ENCODE assay signal across 10 cellular contexts in genomic region chrX:44400588-44400987, GRCh38. TPM values are rescaled to one million over a fixed set of nuclear protein-coding genes. Genes with fewer than 3 reads are reported as not detected.
DNase-seq lines count a peak whose midpoint lies in the region; ATAC-seq, FAIRE-seq and TF ChIP-seq lines count a peak whose summit lies in the region.
"Had no signal": no experiment of that assay in that cellular context is flagged by ENCODE, and none has a peak within 500 bp of the region (broad histone marks: within the 10 kb centered on the region; RNA-seq: fewer than 3 reads in every experiment).

No MANE protein-coding gene starts in this region.

- H2AFZ ChIP-seq in endothelial cell of umbilical vein (ENCODE audit: low read depth, low read length): no peak overlapping the region

- dilution Hi-C loops in endothelial cell of umbilical vein (cut with MboI; ENCODE audit: extremely low pct_ligation_motif_present, low sequenced_read_pairs): no loop called here

- H3K9me3 ChIP-seq in endothelial cell of umbilical vein (replicated peaks; ENCODE audit: control insufficient read depth, insufficient read depth, low read length): no peaks in the 10 kb centered on the region

- no TSS peak for BruUV-seq in endothelial cell of umbilical vein (replicated peaks; lab: Mats Ljungman, UMichigan)

- POLR2A ChIA-PET in endothelial cell of umbilical vein (lab: Charles Lee): no interaction called here

- no peak overlapping the region for H3K27ac ChIP-seq in endothelial cell of umbilical vein (ENCODE audit: insufficient read depth, low read depth, low read length)
- H3K27ac ChIP-seq: heart left ventricle had no signal

- H3K79me2 ChIP-seq in endothelial cell of umbilical vein (ENCODE audit: control insufficient read depth, insufficient read depth, low read length): no peaks in the 10 kb centered on the region

- no peaks in the 10 kb centered on the region for H3K36me3 ChIP-seq in endothelial cell of umbilical vein (ENCODE audit: control insufficient read depth in 2 of 2, extremely low read depth in 1 of 2, insufficient read depth in 2 of 2, low read length in 2 of 2)
- H3K36me3 ChIP-seq: heart left ventricle had no signal

- intact Hi-C loops in endothelial cell of umbilical vein (cut with micrococcal nuclease): no loop called here

- H3K9ac ChIP-seq in endothelial cell of umbilical vein (replicated peaks; ENCODE audit: extremely low read depth, insufficient read depth, low read length): no peak overlapping the region

- H3K4me3 ChIP-seq in endothelial cell of umbilical vein (replicated peaks in 1 of 3; ENCODE audit: insufficient read depth in 1 of 3, low read depth in 1 of 3, low read length in 3 of 3): no peak overlapping the region
- H3K4me3 ChIP-seq: heart left ventricle had no signal

- no peak for FAIRE-seq in endothelial cell of umbilical vein (lab: Jason Lieb, UNC)
- FAIRE-seq: GM12892 had no signal

- no peak for TF ChIP-seq CTCF in endothelial cell of umbilical vein (IDR thresholded peaks at IDR 0.05; ENCODE audit: extremely low read depth in 1 of 2, insufficient read depth in 1 of 2, low read depth in 1 of 2, low read length in 2 of 2)

- CTCF ChIA-PET in endothelial cell of umbilical vein (lab: Charles Lee): no interaction called here

- no peaks in the 10 kb centered on the region for H3K9me1 ChIP-seq in endothelial cell of umbilical vein (replicated peaks; ENCODE audit: control insufficient read depth, extremely low read depth, insufficient read depth, low read length)

- DNase-seq in EH (ENCODE audit: low read depth): peak; percentile 75
- peak; percentile 2 for DNase-seq in NCI-H446 treated with DMSO at 0.1 percent for 48 hours (lab: John Stamatoyannopoulos, UW)
- peak; percentile 3 for DNase-seq in endothelial cell of umbilical vein (ENCODE audit: low read depth, low spot score)
- peak; percentile 6 to 27 for DNase-seq in stimulated activated CD4-positive, alpha-beta T cell treated with anti-CD3 and anti-CD28 coated beads, Interleukin-12 subunit alpha, Interleukin-12 subunit beta, amount 100 ng/mL, for 24 hours (ENCODE audit: low read depth in 2 of 2)

- ATAC-seq in HG03342 (IDR thresholded peaks at IDR 0.05; ENCODE audit: unreplicated experiment) (no peak), GM21576 (IDR thresholded peaks at IDR 0.05; ENCODE audit: unreplicated experiment) (no peak), GM21515 (IDR thresholded peaks at IDR 0.05; ENCODE audit: unreplicated experiment) (no peak), GM19023 (IDR thresholded peaks at IDR 0.05; ENCODE audit: unreplicated experiment) (no peak)
- ATAC-seq: heart left ventricle had no signal

- no peak for TF ChIP-seq POLR2A in endothelial cell of umbilical vein (IDR thresholded peaks at IDR 0.05; ENCODE audit: low read depth, low read length)

- H3K4me1 ChIP-seq in endothelial cell of umbilical vein (ENCODE audit: control insufficient read depth, extremely low read depth, insufficient read depth, low read length): no peaks in the 10 kb centered on the region
- H3K4me1 ChIP-seq: heart left ventricle had no signal

- H3K27me3 ChIP-seq in endothelial cell of umbilical vein (ENCODE audit: control insufficient read depth in 2 of 2, insufficient read depth in 2 of 2, low read length in 2 of 2): no peaks in the 10 kb centered on the region

- no peaks in the 10 kb centered on the region for H4K20me1 ChIP-seq in endothelial cell of umbilical vein (replicated peaks; ENCODE audit: control insufficient read depth, extremely low read depth, insufficient read depth, low read length)

- H3K4me2 ChIP-seq in endothelial cell of umbilical vein (ENCODE audit: insufficient read depth, low read length): no peak overlapping the region

TF ChIP-seq in endothelial cell of umbilical vein, 7 proteins besides CTCF, POLR2A, EP300 and RAD21:
- no peak for TF ChIP-seq MAX (IDR thresholded peaks at IDR 0.05; ENCODE audit: insufficient read depth, insufficient read length)
- no peak for TF ChIP-seq EZH2 (IDR thresholded peaks at IDR 0.05; ENCODE audit: borderline replicate concordance, low read depth, low read length, severe bottlenecking)
- TF ChIP-seq POLR2AphosphoS5 (IDR thresholded peaks at IDR 0.05; ENCODE audit: insufficient read depth, low read depth, low read length): no peak
- TF ChIP-seq MYC (IDR thresholded peaks at IDR 0.05; ENCODE audit: low read depth, low read length): no peak

RNA-seq across cellular contexts. Expression of gene EFHC2, which starts 57.1 kb away (rescaled TPM):
- not detected in 2 replicates for total RNA-seq in endothelial cell of umbilical vein
- 0.03 TPM in 1 of 2 replicates, not detected in the other for polyA plus RNA-seq in endothelial cell of umbilical vein
- polyA plus RNA-seq in endothelial cell of umbilical vein (2011; cell fraction: cytosol; rRNA removed): 0.04 TPM in 1 of 2 replicates, not detected in the other
- polyA plus RNA-seq in endothelial cell of umbilical vein (2011; cell fraction: nucleus; rRNA removed): 0.04 TPM in 1 of 2 replicates, not detected in the other
- polyA plus RNA-seq in endothelial cell of umbilical vein (2012): not detected in 2 replicates
- polyA minus RNA-seq in endothelial cell of umbilical vein: not detected in 2 replicates
- polyA minus RNA-seq in endothelial cell of umbilical vein (2011; cell fraction: cytosol; rRNA and poly(A)+ RNA removed): not detected
- polyA minus RNA-seq in endothelial cell of umbilical vein (2011; cell fraction: nucleus; rRNA and poly(A)+ RNA removed): 0.19 TPM in 1 of 2 replicates, not detected in the other

Comparison
In these comparisons a context has a peak if more than half of its experiments do, and no peak if none do; other contexts are left out.
1. DNase-seq: peak in every context shown above with its lines; median percentile 75 in EH; 16 in stimulated activated CD4-positive, alpha-beta T cell treated with anti-CD3 and anti-CD28 coated beads, Interleukin-12 subunit alpha, Interleukin-12 subunit beta, amount 100 ng/mL, for 24 hours; 3 in endothelial cell of umbilical vein; 2 in NCI-H446 treated with DMSO at 0.1 percent for 48 hours.